Comparison of ENCODE assay signal across 13 cellular contexts in the genomic region with DNA sequence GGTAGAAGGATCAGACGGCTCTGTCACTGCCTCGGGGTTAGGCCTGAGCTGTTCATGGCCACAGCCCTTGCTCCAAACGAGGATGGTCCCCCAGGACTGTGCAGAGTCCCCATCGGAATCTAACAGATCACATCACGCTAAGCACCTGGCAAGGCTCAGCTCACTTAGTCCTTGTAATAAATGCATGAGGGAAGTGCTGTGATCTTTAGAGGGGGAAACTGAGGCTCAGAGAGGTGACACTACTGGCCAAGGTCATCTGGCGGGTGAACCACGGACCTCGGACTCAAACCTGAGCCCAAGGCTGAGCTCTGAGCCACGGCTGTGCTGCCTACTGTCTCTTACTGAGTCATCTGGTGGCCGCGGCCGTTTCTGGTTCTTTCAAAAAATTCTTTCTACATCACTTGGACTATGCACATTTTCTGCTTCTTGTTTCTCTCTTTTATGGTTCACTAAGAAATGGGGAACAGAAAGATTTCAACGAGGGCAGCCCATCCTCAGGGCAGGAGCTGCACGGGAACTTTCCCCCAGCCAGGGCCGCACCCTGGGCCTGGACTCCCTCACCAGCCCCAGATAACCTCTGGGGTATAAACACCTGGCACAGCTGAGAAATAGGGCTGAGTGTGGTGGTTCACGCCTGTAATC. TPM values are rescaled to one million over a fixed set of nuclear protein-coding genes. Genes with fewer than 3 reads are reported as not detected.
DNase-seq lines count a peak whose midpoint lies in the region; ATAC-seq and TF ChIP-seq lines count a peak whose summit lies in the region.
"Had no signal": no experiment of that assay in that cellular context is flagged by ENCODE, and none has a peak within 500 bp of the region (broad histone marks: within the 10 kb centered on the region; RNA-seq: fewer than 3 reads in every experiment).

No MANE protein-coding gene starts in this region.

- no peaks in the 10 kb centered on the region for H3K36me3 ChIP-seq in Caco-2 (ENCODE audit: control insufficient read depth, insufficient read depth, low read length)
- peaks cover 41% of the 10 kb centered on the region for H3K36me3 ChIP-seq in osteoblast (ENCODE audit: insufficient read depth, low read length)
- H3K36me3 ChIP-seq: BE2C had no signal

- H3K4me2 ChIP-seq in osteoblast (ENCODE audit: insufficient read depth, low read length) = no peak overlapping the region

- no peak overlapping the region for H3K4me3 Mint-ChIP-seq in Caco-2 (ENCODE audit: unreplicated experiment)
- H3K4me3 Mint-ChIP-seq: brain; stimulated activated effector memory CD8-positive, alpha-beta T cell treated with anti-CD3 and anti-CD28 coated beads, Interleukin-12 subunit alpha, Interleukin-12 subunit beta, amount 100 ng/mL, for 72 hours had no signal

- no peak overlapping the region for H3K27ac ChIP-seq in osteoblast (ENCODE audit: low read depth, low read length)

- H3K27me3 Mint-ChIP-seq in Caco-2 (ENCODE audit: insufficient read depth, unreplicated experiment) = no peaks in the 10 kb centered on the region

- no peak for DNase-seq in Caco-2
- peak; percentile 23 for DNase-seq in GM19240 (ENCODE audit: insufficient read length, low spot score)
- peak; percentile 41 for DNase-seq in germinal center (ENCODE audit: low spot score)
- no peak for DNase-seq in cerebellar nuclear complex (lab: John Stamatoyannopoulos, UW)
- DNase-seq in osteoblast (ENCODE audit: insufficient read length, low spot score, missing footprints) = no peak
- DNase-seq: BE2C, NCI-H1694 treated with DMSO at 0.1 percent for 48 hours had no signal

- H3K9me3 Mint-ChIP-seq in Caco-2 (ENCODE audit: unreplicated experiment) = no peaks in the 10 kb centered on the region
- H3K9me3 Mint-ChIP-seq: brain; stimulated activated effector memory CD8-positive, alpha-beta T cell treated with anti-CD3 and anti-CD28 coated beads, Interleukin-12 subunit alpha, Interleukin-12 subunit beta, amount 100 ng/mL, for 72 hours had no signal

- H4K20me1 ChIP-seq in osteoblast (ENCODE audit: insufficient read depth, low read length) = peaks cover 4% of the 10 kb centered on the region

- peak overlapping the region; percentile 22 for H3K27ac Mint-ChIP-seq in Caco-2 (ENCODE audit: unreplicated experiment)
- H3K27ac Mint-ChIP-seq: stimulated activated effector memory CD8-positive, alpha-beta T cell treated with anti-CD3 and anti-CD28 coated beads, Interleukin-12 subunit alpha, Interleukin-12 subunit beta, amount 100 ng/mL, for 72 hours had no signal

- H3K79me2 ChIP-seq in osteoblast (ENCODE audit: insufficient read depth, low read length) = peaks cover 7% of the 10 kb centered on the region

- no peak overlapping the region for H2AFZ ChIP-seq in osteoblast (ENCODE audit: low read length)

- CTCF ChIA-PET in Caco-2 (lab: Charles Lee) = interaction anchor here (0.7 kb wide), 1 partner anchor 35 kb away, joined by 3 read pairs; no protein-coding TSS in a partner anchor

- H3K4me1 ChIP-seq in Caco-2 = peaks cover 46% of the 10 kb centered on the region
- H3K4me1 ChIP-seq in osteoblast (ENCODE audit: insufficient read depth, low read length) = no peaks in the 10 kb centered on the region
- H3K4me1 ChIP-seq: BE2C had no signal

- ATAC-seq in HG03159 (IDR thresholded peaks at IDR 0.05; ENCODE audit: unreplicated experiment) (peak; percentile 58), HG03139 (IDR thresholded peaks at IDR 0.05; ENCODE audit: unreplicated experiment) (no peak), GM18520 (IDR thresholded peaks at IDR 0.05; ENCODE audit: unreplicated experiment) (no peak)
- ATAC-seq: esophagus mucosa had no signal

- intact Hi-C loops in Caco-2 (cut with micrococcal nuclease; ENCODE audit: unreplicated experiment) = no loop called here

- H3K27me3 ChIP-seq in Caco-2 (replicated peaks; ENCODE audit: control insufficient read depth, insufficient read depth, low read length) (no peaks in the 10 kb centered on the region), osteoblast (ENCODE audit: insufficient read depth, low read length) (no peaks in the 10 kb centered on the region)

- POLR2A ChIA-PET in Caco-2 (lab: Charles Lee) = no interaction called here

- peaks cover 42% of the 10 kb centered on the region for H3K4me1 Mint-ChIP-seq in Caco-2 (ENCODE audit: low read depth, unreplicated experiment)
- H3K4me1 Mint-ChIP-seq: stimulated activated effector memory CD8-positive, alpha-beta T cell treated with anti-CD3 and anti-CD28 coated beads, Interleukin-12 subunit alpha, Interleukin-12 subunit beta, amount 100 ng/mL, for 72 hours had no signal

- peaks cover 78% of the 10 kb centered on the region for H3K36me3 Mint-ChIP-seq in Caco-2 (ENCODE audit: insufficient read depth, unreplicated experiment)

- no peak overlapping the region for H3K4me3 ChIP-seq in Caco-2 (ENCODE audit: low read depth, low read length)
- H3K4me3 ChIP-seq in osteoblast (ENCODE audit: insufficient read depth, low read length) = no peak overlapping the region

- BruUV-seq in Caco-2 (replicated peaks; lab: Mats Ljungman, UMichigan) = no TSS peak

- no peaks in the 10 kb centered on the region for H3K9me3 ChIP-seq in Caco-2
- H3K9me3 ChIP-seq in osteoblast (ENCODE audit: low read depth, low read length) = no peaks in the 10 kb centered on the region
- H3K9me3 ChIP-seq: BE2C had no signal

- TF ChIP-seq CTCF in Caco-2 (IDR thresholded peaks at IDR 0.05; ENCODE audit: insufficient read depth in 1 of 2, low read depth in 1 of 2, low read length in 1 of 2, severe bottlenecking in 1 of 2, unreplicated experiment in 1 of 2) = no peak
- no peak for TF ChIP-seq CTCF in osteoblast (IDR thresholded peaks at IDR 0.05; ENCODE audit: extremely low read depth, low read depth, low read length)

RNA-seq across cellular contexts. Expression of a gene that starts 55.6 kb away (rescaled TPM):
- 434 and 461 TPM in 2 replicates for total RNA-seq in Caco-2 (2022)
- total RNA-seq in osteoblast = 145 and 170 TPM in 2 replicates

RNA-seq across cellular contexts. Expression of a gene that starts 57.8 kb away (rescaled TPM):
- 30.9 and 32.7 TPM in 2 replicates for total RNA-seq in Caco-2 (2022)
- total RNA-seq in osteoblast = 24.2 and 27.7 TPM in 2 replicates

Comparison
In these comparisons a context has a peak if more than half of its experiments do, and no peak if none do; other contexts are left out.
1. DNase-seq: peak in GM19240 (single experiment) and germinal center (single experiment); none in Caco-2 (0 of 2), cerebellar nuclear complex (0 of 2) and osteoblast (single experiment).